1 cellular context compared by ENCODE assay signal in the genomic region with DNA sequence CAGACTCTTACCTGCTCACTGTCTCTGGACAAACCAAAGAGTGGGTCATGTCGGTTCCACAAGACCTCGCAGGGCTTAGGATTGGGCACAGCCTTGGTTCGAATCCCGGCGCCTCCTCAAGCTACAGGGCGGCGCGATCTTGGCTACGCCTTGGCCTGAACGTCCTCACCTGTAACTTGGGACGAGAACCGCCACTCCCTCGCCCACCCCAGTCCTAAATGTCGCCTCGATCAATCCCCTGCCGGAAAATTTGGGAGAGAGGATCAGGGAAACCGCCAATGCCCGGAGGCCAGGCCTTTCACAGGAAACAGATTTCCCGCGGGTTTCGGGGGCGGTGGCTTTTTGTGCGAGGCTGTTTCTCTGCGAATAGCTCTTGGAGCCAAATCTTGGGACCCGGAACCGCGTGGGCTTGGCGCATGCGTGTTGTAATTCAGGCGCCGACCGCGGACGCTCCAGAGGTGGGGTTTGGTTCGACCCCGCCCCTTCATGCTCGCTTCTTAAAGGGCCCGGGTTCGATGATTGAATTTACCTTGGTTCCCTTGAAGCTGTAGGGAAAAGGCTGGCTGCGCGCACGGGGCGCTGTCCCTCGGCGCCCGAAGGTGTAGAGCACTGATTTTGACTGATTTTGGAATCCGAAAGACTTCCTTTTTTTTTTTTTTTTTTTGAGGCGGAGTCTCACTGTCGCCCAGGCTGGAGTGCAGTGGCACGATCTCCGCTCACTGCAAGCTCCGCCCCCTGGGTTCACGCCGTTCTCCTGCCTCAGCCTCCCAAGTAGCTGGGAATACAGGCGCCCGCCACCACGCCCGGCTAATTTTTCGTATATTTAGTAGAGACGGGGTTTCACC.
TF ChIP-seq lines count a peak whose summit lies in the region.

A gene with protein sequence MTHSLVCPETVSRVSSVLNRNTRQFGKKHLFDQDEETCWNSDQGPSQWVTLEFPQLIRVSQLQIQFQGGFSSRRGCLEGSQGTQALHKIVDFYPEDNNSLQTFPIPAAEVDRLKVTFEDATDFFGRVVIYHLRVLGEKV (minus strand): TSS at position 403 of the 845 bp plus-strand sequence. CDS start 354 bp downstream, at position 49.

TF ChIP-seq in K562, 482 proteins besides CTCF, POLR2A, EP300 and RAD21 (continued from another document and continues in another):
- TF ChIP-seq HES1 (IDR thresholded peaks at IDR 0.05; ENCODE audit: low read depth) (no peak; the same call in 1 of the 2 replicates), MEF2D (tag; conservative IDR thresholded peaks at IDR 0.05; ENCODE audit: low read depth) (no peak), XRCC3 (IDR thresholded peaks at IDR 0.05) (no peak), ZKSCAN8 (CRISPR knock-in tag; IDR thresholded peaks at IDR 0.05) (no peak), FOXA1 (IDR thresholded peaks at IDR 0.05; ENCODE audit: borderline replicate concordance) (no peak), ZNF589 (CRISPR knock-in tag; IDR thresholded peaks at IDR 0.05; ENCODE audit: low read depth) (0 out of 2 replicates have a peak, but pooled peaks have one; percentile 60), NRF1 (conservative IDR thresholded peaks at IDR 0.05 in 1 of 2, IDR thresholded peaks at IDR 0.05 in 1 of 2) (peak; percentile 95 to 96), ZNF184 (CRISPR knock-in tag; IDR thresholded peaks at IDR 0.05) (no peak), FOSL1 (tag; conservative IDR thresholded peaks at IDR 0.05) (no peak), FOXP4 (CRISPR knock-in tag; IDR thresholded peaks at IDR 0.05; ENCODE audit: borderline replicate concordance) (no peak; the same call in 1 of the 2 replicates), CBFB (CRISPR knock-in tag; IDR thresholded peaks at IDR 0.05) (no peak), PHB (CRISPR knock-in tag; IDR thresholded peaks at IDR 0.05) (no peak), GATAD2A (IDR thresholded peaks at IDR 0.05) (no peak), CHCHD3 (CRISPR knock-in tag; IDR thresholded peaks at IDR 0.05) (no peak), ZNF639 (CRISPR knock-in tag; conservative IDR thresholded peaks at IDR 0.05 in 1 of 2, IDR thresholded peaks at IDR 0.05 in 1 of 2) (no peak), CREBBP (IDR thresholded peaks at IDR 0.05; ENCODE audit: low read depth, low read length) (no peak), CTCFL (IDR thresholded peaks at IDR 0.05; ENCODE audit: borderline replicate concordance, insufficient read depth, low read depth, low read length, poor library complexity, severe bottlenecking) (no peak), RFX7 (CRISPR knock-in tag; IDR thresholded peaks at IDR 0.05) (no peak), ZFP30 (CRISPR knock-in tag; IDR thresholded peaks at IDR 0.05; ENCODE audit: borderline replicate concordance) (no peak), FUS (optimal IDR thresholded peaks at IDR 0.05; ENCODE audit: low read depth, low read length) (no peak), ESRRA (IDR thresholded peaks at IDR 0.05; ENCODE audit: borderline replicate concordance, low read depth) (no peak), NBN (IDR thresholded peaks at IDR 0.05; ENCODE audit: low read depth) (no peak), ZNF124 (CRISPR knock-in tag; IDR thresholded peaks at IDR 0.05) (no peak), ILK (tag; IDR thresholded peaks at IDR 0.05; ENCODE audit: borderline replicate concordance, low read depth) (no peak), ATF1 (CRISPR knock-in tag; IDR thresholded peaks at IDR 0.05) (no peak), ATF1 (tag; IDR thresholded peaks at IDR 0.05) (peak; percentile 59), NFXL1 (CRISPR knock-in tag; IDR thresholded peaks at IDR 0.05) (no peak), ZNF408 (CRISPR knock-in tag; IDR thresholded peaks at IDR 0.05; ENCODE audit: low read depth) (no peak), L3MBTL2 (IDR thresholded peaks at IDR 0.05) (peak; percentile 92), ZNF57 (CRISPR knock-in tag; IDR thresholded peaks at IDR 0.05) (no peak), SMARCA4 (IDR thresholded peaks at IDR 0.05) (no peak; the same call in 1 of the 2 replicates), SIX5 (IDR thresholded peaks at IDR 0.05; ENCODE audit: borderline replicate concordance in 1 of 2, insufficient read depth in 1 of 2, low read depth in 1 of 2, low read length in 2 of 2) (no peak), ETV1 (tag; conservative IDR thresholded peaks at IDR 0.05; ENCODE audit: low read depth) (peak; percentile 56; the same call in 1 of the 2 replicates)
- TF ChIP-seq, protein P1, sequence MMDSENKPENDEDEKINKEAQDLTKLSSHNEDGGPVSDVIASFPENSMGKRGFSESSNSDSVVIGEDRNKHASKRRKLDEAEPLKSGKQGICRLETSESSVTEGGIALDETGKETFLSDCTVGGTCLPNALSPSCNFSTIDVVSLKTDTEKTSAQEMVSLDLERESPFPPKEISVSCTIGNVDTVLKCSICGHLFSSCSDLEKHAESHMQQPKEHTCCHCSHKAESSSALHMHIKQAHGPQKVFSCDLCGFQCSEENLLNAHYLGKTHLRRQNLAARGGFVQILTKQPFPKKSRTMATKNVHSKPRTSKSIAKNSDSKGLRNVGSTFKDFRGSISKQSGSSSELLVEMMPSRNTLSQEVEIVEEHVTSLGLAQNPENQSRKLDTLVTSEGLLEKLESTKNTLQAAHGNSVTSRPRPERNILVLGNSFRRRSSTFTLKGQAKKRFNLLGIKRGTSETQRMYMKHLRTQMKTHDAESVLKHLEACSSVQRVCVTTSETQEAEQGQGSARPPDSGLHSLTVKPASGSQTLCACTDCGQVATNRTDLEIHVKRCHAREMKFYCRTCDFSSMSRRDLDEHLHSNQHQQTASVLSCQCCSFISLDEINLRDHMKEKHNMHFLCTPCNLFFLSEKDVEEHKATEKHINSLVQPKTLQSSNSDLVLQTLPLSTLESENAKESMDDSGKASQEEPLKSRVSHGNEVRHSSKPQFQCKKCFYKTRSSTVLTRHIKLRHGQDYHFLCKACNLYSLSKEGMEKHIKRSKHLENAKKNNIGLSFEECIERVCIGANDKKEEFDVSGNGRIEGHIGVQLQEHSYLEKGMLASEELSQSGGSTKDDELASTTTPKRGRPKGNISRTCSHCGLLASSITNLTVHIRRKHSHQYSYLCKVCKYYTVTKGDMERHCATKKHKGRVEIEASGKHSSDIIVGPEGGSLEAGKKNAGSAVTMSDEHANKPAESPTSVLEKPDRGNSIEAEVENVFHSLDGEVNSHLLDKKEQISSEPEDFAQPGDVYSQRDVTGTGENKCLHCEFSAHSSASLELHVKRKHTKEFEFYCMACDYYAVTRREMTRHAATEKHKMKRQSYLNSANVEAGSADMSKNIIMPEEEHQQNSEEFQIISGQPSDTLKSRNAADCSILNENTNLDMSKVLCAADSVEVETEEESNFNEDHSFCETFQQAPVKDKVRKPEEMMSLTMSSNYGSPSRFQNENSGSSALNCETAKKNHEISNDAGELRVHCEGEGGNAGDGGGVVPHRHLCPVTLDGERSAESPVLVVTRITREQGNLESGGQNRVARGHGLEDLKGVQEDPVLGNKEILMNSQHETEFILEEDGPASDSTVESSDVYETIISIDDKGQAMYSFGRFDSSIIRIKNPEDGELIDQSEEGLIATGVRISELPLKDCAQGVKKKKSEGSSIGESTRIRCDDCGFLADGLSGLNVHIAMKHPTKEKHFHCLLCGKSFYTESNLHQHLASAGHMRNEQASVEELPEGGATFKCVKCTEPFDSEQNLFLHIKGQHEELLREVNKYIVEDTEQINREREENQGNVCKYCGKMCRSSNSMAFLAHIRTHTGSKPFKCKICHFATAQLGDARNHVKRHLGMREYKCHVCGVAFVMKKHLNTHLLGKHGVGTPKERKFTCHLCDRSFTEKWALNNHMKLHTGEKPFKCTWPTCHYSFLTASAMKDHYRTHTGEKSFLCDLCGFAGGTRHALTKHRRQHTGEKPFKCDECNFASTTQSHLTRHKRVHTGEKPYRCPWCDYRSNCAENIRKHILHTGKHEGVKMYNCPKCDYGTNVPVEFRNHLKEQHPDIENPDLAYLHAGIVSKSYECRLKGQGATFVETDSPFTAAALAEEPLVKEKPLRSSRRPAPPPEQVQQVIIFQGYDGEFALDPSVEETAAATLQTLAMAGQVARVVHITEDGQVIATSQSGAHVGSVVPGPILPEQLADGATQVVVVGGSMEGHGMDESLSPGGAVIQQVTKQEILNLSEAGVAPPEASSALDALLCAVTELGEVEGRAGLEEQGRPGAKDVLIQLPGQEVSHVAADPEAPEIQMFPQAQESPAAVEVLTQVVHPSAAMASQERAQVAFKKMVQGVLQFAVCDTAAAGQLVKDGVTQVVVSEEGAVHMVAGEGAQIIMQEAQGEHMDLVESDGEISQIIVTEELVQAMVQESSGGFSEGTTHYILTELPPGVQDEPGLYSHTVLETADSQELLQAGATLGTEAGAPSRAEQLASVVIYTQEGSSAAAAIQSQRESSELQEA (IDR thresholded peaks at IDR 0.05; ENCODE audit: low read depth) = no peak
- TF ChIP-seq, protein P2, sequence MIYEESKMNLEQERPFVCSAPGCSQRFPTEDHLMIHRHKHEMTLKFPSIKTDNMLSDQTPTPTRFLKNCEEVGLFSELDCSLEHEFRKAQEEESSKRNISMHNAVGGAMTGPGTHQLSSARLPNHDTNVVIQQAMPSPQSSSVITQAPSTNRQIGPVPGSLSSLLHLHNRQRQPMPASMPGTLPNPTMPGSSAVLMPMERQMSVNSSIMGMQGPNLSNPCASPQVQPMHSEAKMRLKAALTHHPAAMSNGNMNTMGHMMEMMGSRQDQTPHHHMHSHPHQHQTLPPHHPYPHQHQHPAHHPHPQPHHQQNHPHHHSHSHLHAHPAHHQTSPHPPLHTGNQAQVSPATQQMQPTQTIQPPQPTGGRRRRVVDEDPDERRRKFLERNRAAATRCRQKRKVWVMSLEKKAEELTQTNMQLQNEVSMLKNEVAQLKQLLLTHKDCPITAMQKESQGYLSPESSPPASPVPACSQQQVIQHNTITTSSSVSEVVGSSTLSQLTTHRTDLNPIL (CRISPR knock-in tag; IDR thresholded peaks at IDR 0.05) = no peak
- TF ChIP-seq, protein P3, sequence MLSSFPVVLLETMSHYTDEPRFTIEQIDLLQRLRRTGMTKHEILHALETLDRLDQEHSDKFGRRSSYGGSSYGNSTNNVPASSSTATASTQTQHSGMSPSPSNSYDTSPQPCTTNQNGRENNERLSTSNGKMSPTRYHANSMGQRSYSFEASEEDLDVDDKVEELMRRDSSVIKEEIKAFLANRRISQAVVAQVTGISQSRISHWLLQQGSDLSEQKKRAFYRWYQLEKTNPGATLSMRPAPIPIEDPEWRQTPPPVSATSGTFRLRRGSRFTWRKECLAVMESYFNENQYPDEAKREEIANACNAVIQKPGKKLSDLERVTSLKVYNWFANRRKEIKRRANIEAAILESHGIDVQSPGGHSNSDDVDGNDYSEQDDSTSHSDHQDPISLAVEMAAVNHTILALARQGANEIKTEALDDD (IDR thresholded peaks at IDR 0.05) = no peak; the same call in 1 of the 2 replicates
- TF ChIP-seq, protein P4, sequence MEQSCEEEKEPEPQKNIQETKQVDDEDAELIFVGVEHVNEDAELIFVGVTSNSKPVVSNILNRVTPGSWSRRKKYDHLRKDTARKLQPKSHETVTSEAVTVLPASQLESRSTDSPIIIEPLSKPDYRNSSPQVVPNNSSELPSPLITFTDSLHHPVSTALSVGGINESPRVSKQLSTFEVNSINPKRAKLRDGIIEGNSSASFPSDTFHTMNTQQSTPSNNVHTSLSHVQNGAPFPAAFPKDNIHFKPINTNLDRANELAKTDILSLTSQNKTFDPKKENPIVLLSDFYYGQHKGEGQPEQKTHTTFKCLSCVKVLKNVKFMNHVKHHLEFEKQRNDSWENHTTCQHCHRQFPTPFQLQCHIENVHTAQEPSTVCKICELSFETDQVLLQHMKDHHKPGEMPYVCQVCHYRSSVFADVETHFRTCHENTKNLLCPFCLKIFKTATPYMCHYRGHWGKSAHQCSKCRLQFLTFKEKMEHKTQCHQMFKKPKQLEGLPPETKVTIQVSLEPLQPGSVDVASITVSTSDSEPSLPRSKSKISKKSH (CRISPR knock-in tag; IDR thresholded peaks at IDR 0.05) = no peak
